In genomic region chr19:31944286-31944685, GRCh38 we compare ENCODE assay signal across 8 cellular contexts.
"Had no signal": no experiment of that assay in that cellular context is flagged by ENCODE, and none has a peak within 500 bp of the region (broad histone marks: within the 10 kb centered on the region; RNA-seq: fewer than 3 reads in every experiment).

No MANE protein-coding gene starts in this region.

- H3K27ac Mint-ChIP-seq: HFFc6, IgD-negative memory B cell had no signal

- H3K27ac ChIP-seq: HL-60 had no signal

- ATAC-seq: HCT116, HepG2 had no signal

- H3K9me3 ChIP-seq: HAP-1 had no signal

- H3K36me3 ChIP-seq: HAP-1 had no signal

- H3K4me3 ChIP-seq: HAP-1 had no signal

- H3K27me3 Mint-ChIP-seq: IgD-negative memory B cell had no signal

- H3K4me1 ChIP-seq: HAP-1 had no signal

- DNase-seq: GOT3, H7, HFFc6 had no signal

- H3K4me3 Mint-ChIP-seq: HFFc6, IgD-negative memory B cell had no signal
